8 cellular contexts compared by ENCODE assay signal in genomic region chr14:93231129-93231979, GRCh38. TPM values are rescaled to one million over a fixed set of nuclear protein-coding genes. Genes with fewer than 3 reads are reported as not detected.
DNase-seq lines count a peak whose midpoint lies in the region; ATAC-seq, FAIRE-seq and TF ChIP-seq lines count a peak whose summit lies in the region.

No MANE protein-coding gene starts in this region.

- TF ChIP-seq POLR2A in HepG2 (IDR thresholded peaks at IDR 0.05; ENCODE audit: insufficient read depth in 1 of 2, low read depth in 2 of 2, low read length in 2 of 2), result no peak

- in situ Hi-C loops in HepG2 (cut with HindIII; ENCODE audit: extremely low pct_ligation_motif_present, low pct_unique_long_range_greater_than_20kb), result loop anchor here (10.0 kb wide), 1 partner anchor 313 kb away; no protein-coding TSS in a partner anchor

- H3K36me3 ChIP-seq in astrocyte (ENCODE audit: insufficient read depth, low read length), result peaks cover 4% of the 10 kb centered on the region
- H3K36me3 ChIP-seq in HepG2 (replicated peaks in 1 of 2; ENCODE audit: control insufficient read depth in 1 of 2, insufficient read depth in 2 of 2, low read length in 2 of 2), result peaks cover 5 to 9% of the 10 kb centered on the region in 2 experiments
- H3K36me3 ChIP-seq in tibial artery, result peaks cover 18 to 32% (median 23%) of the 10 kb centered on the region in 3 donors
- no peaks in the 10 kb centered on the region for H3K36me3 ChIP-seq in MG63

- H3K4me3 ChIP-seq in astrocyte (ENCODE audit: insufficient read depth, low read depth, low read length) (peak overlapping the region; percentile 67), HepG2 (replicated peaks in 1 of 3; ENCODE audit: insufficient read depth in 1 of 3, low read depth in 2 of 3, low read length in 3 of 3) (peak overlapping the region in 1 of 3 experiments; percentile 16; a peak in 1 of 6 replicates), tibial artery (peak overlapping the region; percentile 40 to 43), MG63 (no peak overlapping the region)

- H3K36me3 Mint-ChIP-seq in CD14-positive monocyte (peaks cover 25 to 37% of the 10 kb centered on the region in 2 donors), astrocyte (ENCODE audit: low read depth, unreplicated experiment) (peaks cover 13% of the 10 kb centered on the region)

- H3K9me3 ChIP-seq in astrocyte (ENCODE audit: insufficient read depth, low read depth, low read length) (no peaks in the 10 kb centered on the region), HepG2 (ENCODE audit: low read length) (no peaks in the 10 kb centered on the region), tibial artery (no peaks in the 10 kb centered on the region), MG63 (no peaks in the 10 kb centered on the region)

- peak overlapping the region; percentile 88 for H2AFZ ChIP-seq in astrocyte (ENCODE audit: low read depth, low read length)
- H2AFZ ChIP-seq in HepG2 (ENCODE audit: low read length), result no peak overlapping the region

- WGBS in HepG2 (ENCODE audit: low lambda C conversion rate), result 64% methylated on average over 30 of the region's 39 CpGs

- H3K27ac Mint-ChIP-seq in CD14-positive monocyte (peak overlapping the region in 1 of 7 donors; percentile 48), astrocyte (ENCODE audit: unreplicated experiment) (no peak overlapping the region)

- H3K9me3 Mint-ChIP-seq in CD14-positive monocyte (peaks cover 0 to 10% (median 0%) of the 10 kb centered on the region in 7 donors), astrocyte (ENCODE audit: unreplicated experiment) (peaks cover 5% of the 10 kb centered on the region)

- H3K4me2 ChIP-seq in astrocyte (ENCODE audit: low read length), result peak overlapping the region; percentile 97
- H3K4me2 ChIP-seq in HepG2 (ENCODE audit: low read depth, low read length), result peak overlapping the region; percentile 6; the same call in 1 of the 2 replicates

- H3K9ac ChIP-seq in astrocyte (ENCODE audit: low read length), result peak overlapping the region; percentile 81
- H3K9ac ChIP-seq in HepG2 (ENCODE audit: insufficient read depth, low read depth, low read length), result no peak overlapping the region

- H3K27me3 Mint-ChIP-seq in CD14-positive monocyte (ENCODE audit: low read depth in 3 of 3) (peaks cover 26 to 39% (median 31%) of the 10 kb centered on the region in 3 donors), astrocyte (ENCODE audit: low read depth, unreplicated experiment) (no peaks in the 10 kb centered on the region)

- TF ChIP-seq RAD21 in HepG2 (CRISPR knock-in tag; IDR thresholded peaks at IDR 0.05), result no peak

- no peak for TF ChIP-seq EP300 in HepG2 (IDR thresholded peaks at IDR 0.05; ENCODE audit: low read depth in 2 of 2, low read length in 2 of 2)
- no peak for TF ChIP-seq EP300 in HepG2 (CRISPR knock-in tag; IDR thresholded peaks at IDR 0.05; ENCODE audit: borderline replicate concordance)

- no peaks in the 10 kb centered on the region for H3K79me2 ChIP-seq in astrocyte (ENCODE audit: insufficient read depth, low read length)
- H3K79me2 ChIP-seq in HepG2 (ENCODE audit: insufficient read depth, low read length), result no peaks in the 10 kb centered on the region

- intact Hi-C loops in CD14-positive monocyte (cut with micrococcal nuclease) (no loop called here), HepG2 (cut with micrococcal nuclease; ENCODE audit: unreplicated experiment) (no loop called here), tibial artery (cut with DNase I; ENCODE audit: low total_unique reads) (no loop called here)

- H3K4me1 Mint-ChIP-seq in CD14-positive monocyte, result peaks cover 15% of the 10 kb centered on the region
- peaks cover 9% of the 10 kb centered on the region for H3K4me1 Mint-ChIP-seq in astrocyte (ENCODE audit: low read depth, unreplicated experiment)

- ATAC-seq in HepG2, result no peak; the same call in 2 of the 3 replicates
- no peak for ATAC-seq in HG02840 (IDR thresholded peaks at IDR 0.05; ENCODE audit: low FRiP score, unreplicated experiment)

- POLR2A ChIA-PET in HepG2 (lab: Yijun Ruan, JAX), result no interaction called here

- BruUV-seq in HepG2 (replicated peaks; lab: Mats Ljungman, UMichigan), result no TSS peak

- no peak for TF ChIP-seq CTCF in CD14-positive monocyte (IDR thresholded peaks at IDR 0.05)
- TF ChIP-seq CTCF in astrocyte (IDR thresholded peaks at IDR 0.05; ENCODE audit: insufficient read depth, low read depth, low read length), result no peak
- TF ChIP-seq CTCF in HepG2 (CRISPR knock-in tag; IDR thresholded peaks at IDR 0.05), result no peak
- TF ChIP-seq CTCF in tibial artery (IDR thresholded peaks at IDR 0.05), result no peak

- H3K27me3 ChIP-seq in astrocyte (ENCODE audit: insufficient read depth, low read length), result no peaks in the 10 kb centered on the region
- H3K27me3 ChIP-seq in HepG2 (ENCODE audit: control insufficient read depth in 1 of 2, insufficient read depth in 2 of 2, low read length in 2 of 2), result no peaks in the 10 kb centered on the region
- H3K27me3 ChIP-seq in tibial artery, result no peaks in the 10 kb centered on the region
- H3K27me3 ChIP-seq in MG63, result no peaks in the 10 kb centered on the region

- CTCF ChIA-PET in HepG2 (lab: Yijun Ruan, JAX; ENCODE audit: low intra/inter-chr PET ratio, low total read pairs), result no interaction called here

- H3K27ac ChIP-seq in astrocyte (ENCODE audit: low read depth, low read length) (peak overlapping the region; percentile 61), HepG2 (ENCODE audit: extremely low read length, insufficient read depth, low read length) (no peak overlapping the region), tibial artery (no peak overlapping the region)

- H4K20me1 ChIP-seq in astrocyte (ENCODE audit: insufficient read depth, low read length) (no peaks in the 10 kb centered on the region), HepG2 (ENCODE audit: insufficient read depth, low read length) (no peaks in the 10 kb centered on the region)

- peak overlapping the region; percentile 16 to 78 for H3K4me3 Mint-ChIP-seq in CD14-positive monocyte
- no peak overlapping the region for H3K4me3 Mint-ChIP-seq in astrocyte (ENCODE audit: unreplicated experiment)

- H3K4me1 ChIP-seq in astrocyte (ENCODE audit: insufficient read depth, low read length), result peaks cover 15% of the 10 kb centered on the region
- H3K4me1 ChIP-seq in HepG2 (ENCODE audit: insufficient read depth, low read length), result peaks cover 14% of the 10 kb centered on the region; the same call in 1 of the 2 replicates
- H3K4me1 ChIP-seq in tibial artery, result peaks cover 0 to 16% (median 6%) of the 10 kb centered on the region in 4 donors

- no peak for DNase-seq in CD14-positive monocyte (ENCODE audit: low spot score)
- DNase-seq in NCI-H1105 treated with DMSO at 0.1 percent for 48 hours (lab: John Stamatoyannopoulos, UW), result peak; percentile 50
- peak; percentile 55 for DNase-seq in astrocyte (ENCODE audit: low read depth)
- no peak for DNase-seq in HepG2 (ENCODE audit: low spot score)
- no peak for DNase-seq in tibial artery
- DNase-seq in MG63, result no peak
- DNase-seq in stimulated activated CD4-positive, alpha-beta T cell treated with anti-CD3 and anti-CD28 coated beads, Interleukin-1b, Interleukin-23, amount 100 ng/mL, for 48 hours, result no peak

- FAIRE-seq in astrocyte (lab: Jason Lieb, UNC) (no peak), HepG2 (lab: Jason Lieb, UNC) (no peak)

RNA-seq across cellular contexts. Expression of gene UBR7, which starts 24.3 kb away (rescaled TPM):
- 10 to 100 TPM; 14.0 to 16.7 TPM for polyA plus RNA-seq in CD14-positive monocyte
- 7.3 and 7.8 TPM in 2 replicates for total RNA-seq in astrocyte
- total RNA-seq in HepG2 (2016; rRNA removed; fragmentation: Illumina TruSeq; extraction: Trizol), result 19.7 and 35.5 TPM in 2 replicates
- 2.1 and 2.3 TPM in 2 replicates for total RNA-seq in HepG2 (2016; cell fraction: cytosol; rRNA removed; fragmentation: Illumina TruSeq; extraction: Trizol; ENCODE audit: low read depth)
- 20.8 and 37.3 TPM in 2 replicates for total RNA-seq in HepG2 (2016; cell fraction: insoluble cytoplasmic fraction; rRNA removed; fragmentation: Illumina TruSeq; extraction: Trizol)
- total RNA-seq in HepG2 (2016; cell fraction: membrane; rRNA removed; fragmentation: Illumina TruSeq; extraction: Trizol), result 9.5 and 11.1 TPM in 2 replicates
- 10.5 and 10.7 TPM in 2 replicates for total RNA-seq in HepG2 (2016; cell fraction: nucleus; rRNA removed; fragmentation: Illumina TruSeq; extraction: Trizol)
- 8.5 and 11.0 TPM in 2 replicates for polyA plus RNA-seq in HepG2 (2011; rRNA removed)
- polyA plus RNA-seq in HepG2 (2011; cell fraction: cytosol; rRNA removed), result 6.5 and 8.1 TPM in 2 replicates
- 6.4 and 6.8 TPM in 2 replicates for polyA plus RNA-seq in HepG2 (2011; cell fraction: nucleus; rRNA removed)
- polyA plus RNA-seq in HepG2 (2012), result 6.1 and 10.7 TPM in 2 replicates
- 1.8 and 2.0 TPM in 2 replicates for polyA plus RNA-seq in HepG2 (2016; cell fraction: cytosol; fragmentation: Illumina TruSeq; extraction: Trizol; ENCODE audit: low read depth)
- polyA plus RNA-seq in HepG2 (2016; cell fraction: insoluble cytoplasmic fraction; fragmentation: Illumina TruSeq; extraction: Trizol; ENCODE audit: low read depth), result 34.6 and 35.6 TPM in 2 replicates
- polyA plus RNA-seq in HepG2 (2016; cell fraction: membrane; fragmentation: Illumina TruSeq; extraction: Trizol; ENCODE audit: low read depth), result 5.7 and 6.7 TPM in 2 replicates
- 15.4 and 15.7 TPM in 2 replicates for polyA plus RNA-seq in HepG2 (2016; cell fraction: nucleus; fragmentation: Illumina TruSeq; extraction: Trizol; ENCODE audit: insufficient read depth, low read depth)
- 6.6 and 21.0 TPM in 2 replicates for polyA minus RNA-seq in HepG2 (2011; rRNA and poly(A)+ RNA removed; ENCODE audit: low replicate concordance)
- polyA minus RNA-seq in HepG2 (2011; cell fraction: cytosol; rRNA and poly(A)+ RNA removed), result 6.9 and 11.5 TPM in 2 replicates
- 7.5 and 8.0 TPM in 2 replicates for polyA minus RNA-seq in HepG2 (2011; cell fraction: nucleus; rRNA and poly(A)+ RNA removed)
- total RNA-seq in MG63 (2014; rRNA removed; shearing (Covaris generic); ENCODE audit: low replicate concordance), result 18.5 and 25.0 TPM in 2 replicates

RNA-seq across cellular contexts. Expression of gene GON7, which starts 24.5 kb away (rescaled TPM):
- polyA plus RNA-seq in CD14-positive monocyte (10 to 100 TPM; 22.7 to 24.0 TPM), HepG2 (2011; rRNA removed) (8.9 and 11.9 TPM in 2 replicates)
- total RNA-seq in astrocyte (5.3 and 5.4 TPM in 2 replicates), HepG2 (2016; rRNA removed; fragmentation: Illumina TruSeq; extraction: Trizol) (28.0 and 45.9 TPM in 2 replicates)
- 10.0 and 10.6 TPM in 2 replicates for total RNA-seq in HepG2 (2016; cell fraction: cytosol; rRNA removed; fragmentation: Illumina TruSeq; extraction: Trizol; ENCODE audit: low read depth)
- total RNA-seq in HepG2 (2016; cell fraction: insoluble cytoplasmic fraction; rRNA removed; fragmentation: Illumina TruSeq; extraction: Trizol), result 31.3 and 51.3 TPM in 2 replicates
- 19.3 and 22.3 TPM in 2 replicates for total RNA-seq in HepG2 (2016; cell fraction: membrane; rRNA removed; fragmentation: Illumina TruSeq; extraction: Trizol)
- total RNA-seq in HepG2 (2016; cell fraction: nucleus; rRNA removed; fragmentation: Illumina TruSeq; extraction: Trizol), result 10.7 and 11.5 TPM in 2 replicates
- polyA plus RNA-seq in HepG2 (2011; cell fraction: cytosol; rRNA removed), result 6.4 and 8.8 TPM in 2 replicates
- 1.5 and 2.1 TPM in 2 replicates for polyA plus RNA-seq in HepG2 (2011; cell fraction: nucleus; rRNA removed)
- 12.2 and 13.2 TPM in 2 replicates for polyA plus RNA-seq in HepG2 (2012)
- 10.7 and 11.1 TPM in 2 replicates for polyA plus RNA-seq in HepG2 (2016; cell fraction: cytosol; fragmentation: Illumina TruSeq; extraction: Trizol; ENCODE audit: low read depth)
- 47.3 and 54.8 TPM in 2 replicates for polyA plus RNA-seq in HepG2 (2016; cell fraction: insoluble cytoplasmic fraction; fragmentation: Illumina TruSeq; extraction: Trizol; ENCODE audit: low read depth)
- 19.2 and 21.7 TPM in 2 replicates for polyA plus RNA-seq in HepG2 (2016; cell fraction: membrane; fragmentation: Illumina TruSeq; extraction: Trizol; ENCODE audit: low read depth)
- polyA plus RNA-seq in HepG2 (2016; cell fraction: nucleus; fragmentation: Illumina TruSeq; extraction: Trizol; ENCODE audit: insufficient read depth, low read depth), result 15.8 and 18.4 TPM in 2 replicates
- polyA minus RNA-seq in HepG2 (2011; rRNA and poly(A)+ RNA removed; ENCODE audit: low replicate concordance), result 2.3 and 3.7 TPM in 2 replicates
- polyA minus RNA-seq in HepG2 (2011; cell fraction: cytosol; rRNA and poly(A)+ RNA removed), result 2.7 and 4.6 TPM in 2 replicates
- polyA minus RNA-seq in HepG2 (2011; cell fraction: nucleus; rRNA and poly(A)+ RNA removed), result 2.3 and 2.4 TPM in 2 replicates
- total RNA-seq in MG63 (2014; rRNA removed; shearing (Covaris generic); ENCODE audit: low replicate concordance), result 3.8 and 6.0 TPM in 2 replicates

RNA-seq across cellular contexts. Expression of gene LYSET, which starts 46.2 kb away (rescaled TPM):
- polyA plus RNA-seq in CD14-positive monocyte (10 to 100 TPM; 36.9 to 43.3 TPM), HepG2 (2011; rRNA removed) (36.4 and 36.6 TPM in 2 replicates)
- total RNA-seq in astrocyte (9.1 and 9.8 TPM in 2 replicates), HepG2 (2016; rRNA removed; fragmentation: Illumina TruSeq; extraction: Trizol) (19.1 and 20.1 TPM in 2 replicates)
- total RNA-seq in HepG2 (2016; cell fraction: cytosol; rRNA removed; fragmentation: Illumina TruSeq; extraction: Trizol; ENCODE audit: low read depth), result 42.0 and 42.3 TPM in 2 replicates
- total RNA-seq in HepG2 (2016; cell fraction: insoluble cytoplasmic fraction; rRNA removed; fragmentation: Illumina TruSeq; extraction: Trizol), result 16.7 and 22.4 TPM in 2 replicates
- total RNA-seq in HepG2 (2016; cell fraction: membrane; rRNA removed; fragmentation: Illumina TruSeq; extraction: Trizol), result 51.5 and 52.1 TPM in 2 replicates
- total RNA-seq in HepG2 (2016; cell fraction: nucleus; rRNA removed; fragmentation: Illumina TruSeq; extraction: Trizol), result 12.2 and 14.3 TPM in 2 replicates
- polyA plus RNA-seq in HepG2 (2011; cell fraction: cytosol; rRNA removed), result 16.8 and 29.8 TPM in 2 replicates
- 5.7 and 8.0 TPM in 2 replicates for polyA plus RNA-seq in HepG2 (2011; cell fraction: nucleus; rRNA removed)
- 31.1 and 33.0 TPM in 2 replicates for polyA plus RNA-seq in HepG2 (2012)
- 79.3 and 89.7 TPM in 2 replicates for polyA plus RNA-seq in HepG2 (2016; cell fraction: cytosol; fragmentation: Illumina TruSeq; extraction: Trizol; ENCODE audit: low read depth)
- polyA plus RNA-seq in HepG2 (2016; cell fraction: insoluble cytoplasmic fraction; fragmentation: Illumina TruSeq; extraction: Trizol; ENCODE audit: low read depth), result 30.2 and 31.4 TPM in 2 replicates
- 77.9 and 80.5 TPM in 2 replicates for polyA plus RNA-seq in HepG2 (2016; cell fraction: membrane; fragmentation: Illumina TruSeq; extraction: Trizol; ENCODE audit: low read depth)
- polyA plus RNA-seq in HepG2 (2016; cell fraction: nucleus; fragmentation: Illumina TruSeq; extraction: Trizol; ENCODE audit: insufficient read depth, low read depth), result 26.1 and 29.5 TPM in 2 replicates
- 9.2 and 13.6 TPM in 2 replicates for polyA minus RNA-seq in HepG2 (2011; rRNA and poly(A)+ RNA removed; ENCODE audit: low replicate concordance)
- 7.6 and 9.5 TPM in 2 replicates for polyA minus RNA-seq in HepG2 (2011; cell fraction: cytosol; rRNA and poly(A)+ RNA removed)
- polyA minus RNA-seq in HepG2 (2011; cell fraction: nucleus; rRNA and poly(A)+ RNA removed), result 11.3 and 12.2 TPM in 2 replicates
- 4.4 and 7.0 TPM in 2 replicates for total RNA-seq in MG63 (2014; rRNA removed; shearing (Covaris generic); ENCODE audit: low replicate concordance)

RNA-seq across cellular contexts. Expression of gene MOAP1, which starts 46.7 kb away (rescaled TPM):
- polyA plus RNA-seq in CD14-positive monocyte (10 to 100 TPM; 22.5 to 22.6 TPM), HepG2 (2011; rRNA removed) (47.0 and 48.6 TPM in 2 replicates)
- total RNA-seq in astrocyte (15.8 and 16.1 TPM in 2 replicates), HepG2 (2016; rRNA removed; fragmentation: Illumina TruSeq; extraction: Trizol) (14.6 and 14.9 TPM in 2 replicates)
- total RNA-seq in HepG2 (2016; cell fraction: cytosol; rRNA removed; fragmentation: Illumina TruSeq; extraction: Trizol; ENCODE audit: low read depth), result 2.6 TPM in 2 replicates
- total RNA-seq in HepG2 (2016; cell fraction: insoluble cytoplasmic fraction; rRNA removed; fragmentation: Illumina TruSeq; extraction: Trizol), result 14.8 and 15.2 TPM in 2 replicates
- total RNA-seq in HepG2 (2016; cell fraction: membrane; rRNA removed; fragmentation: Illumina TruSeq; extraction: Trizol), result 7.5 and 8.6 TPM in 2 replicates
- 10.0 and 11.2 TPM in 2 replicates for total RNA-seq in HepG2 (2016; cell fraction: nucleus; rRNA removed; fragmentation: Illumina TruSeq; extraction: Trizol)
- polyA plus RNA-seq in HepG2 (2011; cell fraction: cytosol; rRNA removed), result 34.9 and 57.3 TPM in 2 replicates
- 12.5 and 24.3 TPM in 2 replicates for polyA plus RNA-seq in HepG2 (2011; cell fraction: nucleus; rRNA removed)
- 22.2 and 29.6 TPM in 2 replicates for polyA plus RNA-seq in HepG2 (2012)
- 2.0 and 2.1 TPM in 2 replicates for polyA plus RNA-seq in HepG2 (2016; cell fraction: cytosol; fragmentation: Illumina TruSeq; extraction: Trizol; ENCODE audit: low read depth)
- polyA plus RNA-seq in HepG2 (2016; cell fraction: insoluble cytoplasmic fraction; fragmentation: Illumina TruSeq; extraction: Trizol; ENCODE audit: low read depth), result 13.6 and 14.1 TPM in 2 replicates
- 5.0 and 5.9 TPM in 2 replicates for polyA plus RNA-seq in HepG2 (2016; cell fraction: membrane; fragmentation: Illumina TruSeq; extraction: Trizol; ENCODE audit: low read depth)
- 16.6 and 18.7 TPM in 2 replicates for polyA plus RNA-seq in HepG2 (2016; cell fraction: nucleus; fragmentation: Illumina TruSeq; extraction: Trizol; ENCODE audit: insufficient read depth, low read depth)
- polyA minus RNA-seq in HepG2 (2011; rRNA and poly(A)+ RNA removed; ENCODE audit: low replicate concordance), result 6.5 and 13.5 TPM in 2 replicates
- 14.9 and 19.2 TPM in 2 replicates for polyA minus RNA-seq in HepG2 (2011; cell fraction: cytosol; rRNA and poly(A)+ RNA removed)
- polyA minus RNA-seq in HepG2 (2011; cell fraction: nucleus; rRNA and poly(A)+ RNA removed), result 8.9 and 11.3 TPM in 2 replicates
- 8.5 and 13.3 TPM in 2 replicates for total RNA-seq in MG63 (2014; rRNA removed; shearing (Covaris generic); ENCODE audit: low replicate concordance)

Comparison
In these comparisons a context has a peak if more than half of its experiments do, and no peak if none do; other contexts are left out.
1. DNase-seq: peak in NCI-H1105 treated with DMSO at 0.1 percent for 48 hours (single experiment) and astrocyte (single experiment); none in CD14-positive monocyte (single experiment), HepG2 (single experiment), tibial artery (0 of 2), MG63 (single experiment) and stimulated activated CD4-positive, alpha-beta T cell treated with anti-CD3 and anti-CD28 coated beads, Interleukin-1b, Interleukin-23, amount 100 ng/mL, for 48 hours (single experiment).